In the genomic region with DNA sequence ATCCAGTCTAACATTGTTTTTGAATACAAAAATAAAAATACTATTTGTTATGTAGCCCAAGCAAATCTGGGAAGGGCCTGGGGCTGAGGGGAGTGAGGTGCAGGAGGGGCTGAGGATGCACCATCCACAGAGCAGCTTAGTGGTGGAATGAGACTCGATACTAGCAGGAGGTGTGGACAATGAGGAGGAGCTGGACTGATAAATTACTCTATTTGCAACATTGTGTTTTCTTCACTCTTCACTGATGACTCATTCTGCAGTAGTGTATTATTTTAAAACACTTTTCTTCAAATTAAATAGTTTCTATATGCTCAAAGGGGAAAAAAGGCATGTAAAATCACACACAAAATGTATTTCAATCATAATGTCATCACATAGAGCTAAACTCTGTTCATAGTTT, we compare ENCODE assay signal across 17 cellular contexts.
"Had no signal": no experiment of that assay in that cellular context is flagged by ENCODE, and none has a peak within 500 bp of the region (broad histone marks: within the 10 kb centered on the region; RNA-seq: fewer than 3 reads in every experiment).

No MANE protein-coding gene starts in this region.

- H3K4me3 ChIP-seq: heart left ventricle, left lung, ovary, vagina had no signal

- H3K36me3 ChIP-seq: heart left ventricle, left lung, ovary, vagina had no signal

- H3K4me3 Mint-ChIP-seq: activated CD4-positive, alpha-beta T cell treated with anti-CD3 and anti-CD28 coated beads, Interleukin-2, amount 10 ng/mL, durations not matched to agents 24 days and 14 days; activated naive CD4-positive, alpha-beta T cell treated with anti-CD3 and anti-CD28 coated beads for 36 hours; activated T-helper 17 cell treated with anti-CD3 and anti-CD28 coated beads, Interleukin-2, amount 50 U/mL, for 72 hours; central memory CD8-positive, alpha-beta T cell; dendritic cell treated with granulocyte-macrophage colony-stimulating factor and Interleukin-4, amounts not matched to agents 40 ng/mL and 50 ng/mL, for 4 days; natural killer cell treated with Interleukin-12 subunit alpha and Interleukin-12 subunit beta and Interleukin-15 and Interleukin-18, amount 100 ng/mL, for 72 hours; stimulated activated naive CD8-positive, alpha-beta T cell treated with anti-CD3 and anti-CD28 coated beads, Interleukin-15, amount 100 ng/mL, for 72 hours; T-cell; WTC11 had no signal

- ATAC-seq: activated T-helper 17 cell treated with anti-CD3 and anti-CD28 coated beads, Interleukin-2, amount 50 U/mL, for 72 hours; heart left ventricle; left lung; natural killer cell treated with Interleukin-12 subunit alpha and Interleukin-12 subunit beta and Interleukin-15 and Interleukin-18, amount 100 ng/mL, for 72 hours; stimulated activated naive CD8-positive, alpha-beta T cell treated with anti-CD3 and anti-CD28 coated beads, Interleukin-15, amount 100 ng/mL, for 72 hours; T-cell; WTC11 had no signal

- DNase-seq: activated CD4-positive, alpha-beta T cell treated with anti-CD3 and anti-CD28 coated beads, Interleukin-2, amount 10 ng/mL, durations not matched to agents 24 days and 14 days; activated naive CD4-positive, alpha-beta T cell treated with anti-CD3 and anti-CD28 coated beads for 36 hours; heart left ventricle; left lung; ovary; stimulated activated CD4-positive, alpha-beta T cell treated with anti-CD3 and anti-CD28 coated beads, Interleukin-15, amount 100 ng/mL, for 24 hours; stimulated activated CD4-positive, alpha-beta T cell treated with anti-CD3 and anti-CD28 coated beads, Interleukin-4, amount 100 ng/mL, for 24 hours; stimulated activated naive CD8-positive, alpha-beta T cell treated with anti-CD3 and anti-CD28 coated beads, Interleukin-15, amount 100 ng/mL, for 72 hours; T-cell had no signal

- H3K27ac Mint-ChIP-seq: activated CD4-positive, alpha-beta T cell treated with anti-CD3 and anti-CD28 coated beads, Interleukin-2, amount 10 ng/mL, durations not matched to agents 24 days and 14 days; activated naive CD4-positive, alpha-beta T cell treated with anti-CD3 and anti-CD28 coated beads for 36 hours; activated T-helper 17 cell treated with anti-CD3 and anti-CD28 coated beads, Interleukin-2, amount 50 U/mL, for 72 hours; dendritic cell treated with granulocyte-macrophage colony-stimulating factor and Interleukin-4, amounts not matched to agents 40 ng/mL and 50 ng/mL, for 4 days; natural killer cell treated with Interleukin-12 subunit alpha and Interleukin-12 subunit beta and Interleukin-15 and Interleukin-18, amount 100 ng/mL, for 72 hours; stimulated activated naive CD8-positive, alpha-beta T cell treated with anti-CD3 and anti-CD28 coated beads, Interleukin-15, amount 100 ng/mL, for 72 hours; T-cell; WTC11 had no signal

- FAIRE-seq: frontal cortex, keratinocyte had no signal

- H3K36me3 Mint-ChIP-seq: T-cell had no signal

- H3K27me3 ChIP-seq: heart left ventricle, left lung, ovary, vagina had no signal

- H3K27ac ChIP-seq: heart left ventricle, left lung, ovary, vagina had no signal

- H3K4me1 ChIP-seq: heart left ventricle, left lung, vagina had no signal

- H3K9me3 ChIP-seq: ovary, vagina had no signal

- H3K4me1 Mint-ChIP-seq: activated CD4-positive, alpha-beta T cell treated with anti-CD3 and anti-CD28 coated beads, Interleukin-2, amount 10 ng/mL, durations not matched to agents 24 days and 14 days; activated T-helper 17 cell treated with anti-CD3 and anti-CD28 coated beads, Interleukin-2, amount 50 U/mL, for 72 hours; central memory CD8-positive, alpha-beta T cell; stimulated activated naive CD8-positive, alpha-beta T cell treated with anti-CD3 and anti-CD28 coated beads, Interleukin-15, amount 100 ng/mL, for 72 hours; T-cell; WTC11 had no signal

- H3K27me3 Mint-ChIP-seq: activated CD4-positive, alpha-beta T cell treated with anti-CD3 and anti-CD28 coated beads, Interleukin-2, amount 10 ng/mL, durations not matched to agents 24 days and 14 days; activated T-helper 17 cell treated with anti-CD3 and anti-CD28 coated beads, Interleukin-2, amount 50 U/mL, for 72 hours; central memory CD8-positive, alpha-beta T cell; dendritic cell treated with granulocyte-macrophage colony-stimulating factor and Interleukin-4, amounts not matched to agents 40 ng/mL and 50 ng/mL, for 4 days; natural killer cell treated with Interleukin-12 subunit alpha and Interleukin-12 subunit beta and Interleukin-15 and Interleukin-18, amount 100 ng/mL, for 72 hours; stimulated activated naive CD8-positive, alpha-beta T cell treated with anti-CD3 and anti-CD28 coated beads, Interleukin-15, amount 100 ng/mL, for 72 hours; T-cell had no signal
